In the genomic region with DNA sequence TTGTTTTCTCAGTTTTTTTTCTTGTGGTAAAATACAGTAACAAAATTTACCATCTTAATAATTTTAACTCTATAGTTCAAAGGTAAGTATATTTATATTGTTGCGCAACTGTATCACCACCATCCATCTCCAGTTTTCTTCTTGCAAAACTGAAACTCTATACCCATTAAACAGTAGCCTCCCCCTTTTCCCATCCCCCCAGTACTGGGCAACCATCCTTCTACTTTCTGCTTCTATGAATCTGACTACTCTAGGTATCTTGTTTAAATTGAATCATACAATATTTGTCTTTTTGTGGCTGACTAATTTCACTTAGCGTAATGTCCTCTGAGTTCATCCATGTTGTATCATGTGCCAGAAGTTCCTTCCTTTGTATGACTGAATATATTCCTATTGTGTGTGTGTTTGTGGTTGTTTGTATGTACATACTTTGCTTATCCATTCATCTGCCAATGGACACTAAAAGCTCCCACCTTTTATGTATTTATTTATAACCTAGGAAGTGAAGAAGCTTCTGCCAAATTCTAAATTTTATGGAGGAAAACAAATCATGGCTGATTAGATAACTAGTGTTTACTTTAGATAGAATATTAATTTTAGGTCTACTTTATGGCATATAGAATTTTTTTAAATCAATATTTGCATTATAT, we compare ENCODE assay signal across 15 cellular contexts. TPM values are rescaled to one million over a fixed set of nuclear protein-coding genes. Genes with fewer than 3 reads are reported as not detected.
DNase-seq lines count a peak whose midpoint lies in the region; ATAC-seq, FAIRE-seq and TF ChIP-seq lines count a peak whose summit lies in the region.
"Had no signal": no experiment of that assay in that cellular context is flagged by ENCODE, and none has a peak within 500 bp of the region (broad histone marks: within the 10 kb centered on the region; RNA-seq: fewer than 3 reads in every experiment).

No MANE protein-coding gene starts in this region.

- peaks cover 30% of the 10 kb centered on the region for H3K79me2 ChIP-seq in K562 (ENCODE audit: control insufficient read depth, insufficient read depth, low read length)
- peaks cover 3% of the 10 kb centered on the region for H3K79me2 ChIP-seq in HepG2 (ENCODE audit: insufficient read depth, low read length)

- H3K9ac ChIP-seq in K562 (ENCODE audit: insufficient read depth in 1 of 2, low read depth in 2 of 2, low read length in 2 of 2) (no peak overlapping the region), HepG2 (ENCODE audit: insufficient read depth, low read depth, low read length) (no peak overlapping the region)

- FAIRE-seq in K562 (lab: Jason Lieb, UNC) (no peak), HepG2 (lab: Jason Lieb, UNC) (no peak)

- H3K4me1 ChIP-seq in K562 (replicated peaks in 1 of 2; ENCODE audit: control insufficient read depth in 2 of 2, insufficient read depth in 2 of 2, low read length in 2 of 2) (no peaks in the 10 kb centered on the region), HepG2 (ENCODE audit: insufficient read depth, low read length) (peaks cover 5% of the 10 kb centered on the region; the same call in 1 of the 2 replicates), vagina (no peaks in the 10 kb centered on the region)

- H2AFZ ChIP-seq in K562 (ENCODE audit: low read depth, low read length) = no peak overlapping the region
- no peak overlapping the region for H2AFZ ChIP-seq in HepG2 (ENCODE audit: low read length)

- TF ChIP-seq EP300 in K562 (IDR thresholded peaks at IDR 0.05; ENCODE audit: low read length) = no peak
- TF ChIP-seq EP300 in HepG2 (IDR thresholded peaks at IDR 0.05; ENCODE audit: low read depth in 2 of 2, low read length in 2 of 2) = no peak
- no peak for TF ChIP-seq EP300 in HepG2 (CRISPR knock-in tag; IDR thresholded peaks at IDR 0.05; ENCODE audit: borderline replicate concordance)

- no peak overlapping the region for H3K4me2 ChIP-seq in K562 (ENCODE audit: insufficient read depth, low read length)
- H3K4me2 ChIP-seq in HepG2 (ENCODE audit: low read depth, low read length) = no peak overlapping the region

- CTCF ChIA-PET in K562 (lab: Yijun Ruan, JAX; ENCODE audit: low intra/inter-chr PET ratio) (no interaction called here), HepG2 (lab: Yijun Ruan, JAX; ENCODE audit: low intra/inter-chr PET ratio, low total read pairs) (no interaction called here)

- H3K4me3 ChIP-seq in LNCaP clone FGC (ENCODE audit: low read depth, low read length) (no peak overlapping the region), K562 (no peak overlapping the region), HepG2 (replicated peaks in 1 of 3; ENCODE audit: insufficient read depth in 1 of 3, low read depth in 2 of 3, low read length in 3 of 3) (no peak overlapping the region), vagina (no peak overlapping the region)

- POLR2A ChIA-PET in K562 (lab: Yijun Ruan, JAX) (no interaction called here), HepG2 (lab: Yijun Ruan, JAX) (interaction anchor here (1.0 kb wide), 1 partner anchor 10 kb away, joined by 3 read pairs; a partner anchor contains a TSS)

- DNase-seq in NCI-H1092 treated with DMSO at 0.1 percent for 48 hours (lab: John Stamatoyannopoulos, UW) = peak; percentile 4
- no peak for DNase-seq in NCI-H1092 (lab: John Stamatoyannopoulos, UW)
- DNase-seq in LNCaP clone FGC (ENCODE audit: low read depth) = peak; percentile 98
- no peak for DNase-seq in K562 (ENCODE audit: extremely low read depth in 1 of 4, low spot score in 3 of 4)
- DNase-seq in HepG2 (ENCODE audit: low spot score) = peak; percentile 4
- no peak for DNase-seq in NCI-H2171 treated with DMSO at 0.1 percent for 48 hours (lab: John Stamatoyannopoulos, UW)
- DNase-seq in vagina (ENCODE audit: extremely low spot score in 2 of 2) = no peak
- no peak for DNase-seq in NCI-H2227 (lab: John Stamatoyannopoulos, UW; ENCODE audit: unreplicated experiment)
- DNase-seq: activated CD4-positive, alpha-beta memory T cell treated with anti-CD3 and anti-CD28 coated beads for 36 hours; amniotic stem cell; CD4-positive, alpha-beta T cell; NCI-H1694; NCI-H526; stimulated activated naive CD4-positive, alpha-beta T cell; trophoblast cell had no signal

- 100% methylated on average over 2 of the region's 2 CpGs for WGBS in K562 (ENCODE audit: insufficient coverage, low coverage, missing lambda C conversion rate)
- 100% methylated on average over 2 of the region's 2 CpGs for WGBS in HepG2 (ENCODE audit: low lambda C conversion rate)

- H3K9me1 ChIP-seq in K562 (ENCODE audit: control insufficient read depth, insufficient read depth, low read length) = no peaks in the 10 kb centered on the region

- TF ChIP-seq CTCF in LNCaP clone FGC (IDR thresholded peaks at IDR 0.05; ENCODE audit: control insufficient read depth, extremely low read depth, insufficient read depth) (no peak), K562 (IDR thresholded peaks at IDR 0.05 in 2 of 3, conservative IDR thresholded peaks at IDR 0.05 in 1 of 3; ENCODE audit: insufficient read depth in 2 of 3, low read depth in 1 of 3, low read length in 3 of 3) (no peak), HepG2 (CRISPR knock-in tag; IDR thresholded peaks at IDR 0.05) (no peak), vagina (IDR thresholded peaks at IDR 0.05) (no peak)

- no peaks in the 10 kb centered on the region for H4K20me1 ChIP-seq in K562 (replicated peaks; ENCODE audit: control insufficient read depth, insufficient read depth, low read length)
- no peaks in the 10 kb centered on the region for H4K20me1 ChIP-seq in HepG2 (ENCODE audit: insufficient read depth, low read length)

- TF ChIP-seq POLR2A in K562 (conservative IDR thresholded peaks at IDR 0.05) = no peak
- no peak for TF ChIP-seq POLR2A in HepG2 (IDR thresholded peaks at IDR 0.05; ENCODE audit: insufficient read depth in 1 of 2, low read depth in 2 of 2, low read length in 2 of 2)
- no peak for TF ChIP-seq POLR2A in vagina (IDR thresholded peaks at IDR 0.05)

- in situ Hi-C loops in K562 (cut with MboI) = no loop called here
- in situ Hi-C loops in HepG2 (cut with HindIII; ENCODE audit: extremely low pct_ligation_motif_present, low pct_unique_long_range_greater_than_20kb) = no loop called here

- TF ChIP-seq RAD21 in K562 (CRISPR knock-in tag; conservative IDR thresholded peaks at IDR 0.05 in 1 of 2, IDR thresholded peaks at IDR 0.05 in 1 of 2) (no peak), HepG2 (CRISPR knock-in tag; IDR thresholded peaks at IDR 0.05) (no peak)

- intact Hi-C loops in K562 (cut with micrococcal nuclease) = no loop called here
- intact Hi-C loops in HepG2 (cut with micrococcal nuclease; ENCODE audit: unreplicated experiment) = no loop called here
- intact Hi-C loops in vagina (cut with DNase I) = no loop called here

- no peak for ATAC-seq in K562
- no peak for ATAC-seq in HepG2

- BruUV-seq in K562 (replicated peaks; lab: Mats Ljungman, UMichigan) (no TSS peak), HepG2 (replicated peaks; lab: Mats Ljungman, UMichigan) (no TSS peak)

- H3K9me3 ChIP-seq in K562 (replicated peaks; ENCODE audit: control insufficient read depth, insufficient read depth, low read depth, low read length) (no peaks in the 10 kb centered on the region), HepG2 (ENCODE audit: low read length) (no peaks in the 10 kb centered on the region), vagina (no peaks in the 10 kb centered on the region)

- H3K27ac ChIP-seq in K562 (ENCODE audit: extremely low read depth, low read depth, low read length) (no peak overlapping the region), HepG2 (ENCODE audit: extremely low read length, insufficient read depth, low read length) (no peak overlapping the region), vagina (no peak overlapping the region)

- H3K27me3 ChIP-seq in K562 (ENCODE audit: control insufficient read depth in 2 of 2, insufficient read depth in 2 of 2, low read length in 2 of 2) (no peaks in the 10 kb centered on the region), HepG2 (ENCODE audit: control insufficient read depth in 1 of 2, insufficient read depth in 2 of 2, low read length in 2 of 2) (no peaks in the 10 kb centered on the region), vagina (no peaks in the 10 kb centered on the region)

- H3K36me3 ChIP-seq in K562 (ENCODE audit: control insufficient read depth, insufficient read depth, low read length) (peaks cover 31% of the 10 kb centered on the region; the same call in 2 of the 3 replicates), HepG2 (replicated peaks in 1 of 2; ENCODE audit: control insufficient read depth in 1 of 2, insufficient read depth in 2 of 2, low read length in 2 of 2) (peaks cover 2 to 9% of the 10 kb centered on the region in 2 experiments; a peak in 4 of 5 replicates), vagina (no peaks in the 10 kb centered on the region)

RNA-seq across cellular contexts. Expression of a gene that starts 10.0 kb away (rescaled TPM):
- 18.4 and 36.0 TPM in 2 replicates for total RNA-seq in K562 (2011; cell fraction: chromatin; rRNA removed; ENCODE audit: low replicate concordance)
- 9.3 and 9.5 TPM in 2 replicates for total RNA-seq in K562 (2011; cell fraction: nucleolus; rRNA removed)
- 17.0 and 26.9 TPM in 2 replicates for total RNA-seq in K562 (2011; cell fraction: nucleoplasm; rRNA removed)
- total RNA-seq in K562 (2014; rRNA removed) = 7.8 and 11.0 TPM in 2 replicates
- total RNA-seq in K562 (2014; rRNA removed; fragmentation: Illumina TruSeq; extraction: Trizol) = 20.3 and 23.6 TPM in 2 replicates
- 21.8 and 25.0 TPM in 2 replicates for total RNA-seq in K562 (2015; rRNA removed; fragmentation: Illumina TruSeq; extraction: Trizol)
- 17.7 and 19.1 TPM in 2 replicates for total RNA-seq in K562 (2021)
- 12.6 and 16.0 TPM in 2 replicates for polyA plus RNA-seq in K562 (2011; rRNA removed)
- polyA plus RNA-seq in K562 (2011; cell fraction: cytosol; rRNA removed) = 3.1 and 5.1 TPM in 2 replicates
- polyA plus RNA-seq in K562 (2011; cell fraction: nucleus; rRNA removed) = 9.5 and 10.7 TPM in 2 replicates
- 9.3 and 11.6 TPM in 2 replicates for polyA plus RNA-seq in K562 (2012)
- 17.7 and 22.6 TPM in 2 replicates for polyA plus RNA-seq in K562 (2014; fragmentation: Illumina TruSeq; extraction: Trizol)
- polyA plus RNA-seq in K562 (2014; fragmentation: Nextera tagmentation; extraction: Ambion mirVana) = 1 to 10 TPM; 6.1 to 6.9 TPM
- polyA plus RNA-seq in K562 (2014; rRNA removed) = 10.9 and 14.4 TPM in 2 replicates
- polyA minus RNA-seq in K562 (2011; rRNA and poly(A)+ RNA removed) = 18.0 and 22.9 TPM in 2 replicates
- polyA minus RNA-seq in K562 (2011; cell fraction: cytosol; rRNA and poly(A)+ RNA removed) = 8.8 and 16.7 TPM in 2 replicates
- 11.8 and 18.7 TPM in 2 replicates for polyA minus RNA-seq in K562 (2011; cell fraction: nucleus; rRNA and poly(A)+ RNA removed)
- total RNA-seq in HepG2 (2016; rRNA removed; fragmentation: Illumina TruSeq; extraction: Trizol) = 16.3 and 17.8 TPM in 2 replicates
- total RNA-seq in HepG2 (2016; cell fraction: cytosol; rRNA removed; fragmentation: Illumina TruSeq; extraction: Trizol; ENCODE audit: low read depth) = 8.2 and 11.5 TPM in 2 replicates
- 14.5 and 20.1 TPM in 2 replicates for total RNA-seq in HepG2 (2016; cell fraction: insoluble cytoplasmic fraction; rRNA removed; fragmentation: Illumina TruSeq; extraction: Trizol)
- 7.1 and 8.6 TPM in 2 replicates for total RNA-seq in HepG2 (2016; cell fraction: membrane; rRNA removed; fragmentation: Illumina TruSeq; extraction: Trizol)
- 9.7 and 16.2 TPM in 2 replicates for total RNA-seq in HepG2 (2016; cell fraction: nucleus; rRNA removed; fragmentation: Illumina TruSeq; extraction: Trizol)
- polyA plus RNA-seq in HepG2 (2011; rRNA removed) = 4.9 and 5.5 TPM in 2 replicates
- 1.7 and 2.5 TPM in 2 replicates for polyA plus RNA-seq in HepG2 (2011; cell fraction: cytosol; rRNA removed)
- polyA plus RNA-seq in HepG2 (2011; cell fraction: nucleus; rRNA removed) = 3.1 and 5.2 TPM in 2 replicates
- polyA plus RNA-seq in HepG2 (2012) = 7.3 and 7.8 TPM in 2 replicates
- polyA plus RNA-seq in HepG2 (2016; cell fraction: cytosol; fragmentation: Illumina TruSeq; extraction: Trizol; ENCODE audit: low read depth) = 0.51 and 0.75 TPM in 2 replicates
- 10.6 and 11.7 TPM in 2 replicates for polyA plus RNA-seq in HepG2 (2016; cell fraction: insoluble cytoplasmic fraction; fragmentation: Illumina TruSeq; extraction: Trizol; ENCODE audit: low read depth)
- polyA plus RNA-seq in HepG2 (2016; cell fraction: membrane; fragmentation: Illumina TruSeq; extraction: Trizol; ENCODE audit: low read depth) = 1.5 TPM in 2 replicates
- 18.6 and 20.3 TPM in 2 replicates for polyA plus RNA-seq in HepG2 (2016; cell fraction: nucleus; fragmentation: Illumina TruSeq; extraction: Trizol; ENCODE audit: insufficient read depth, low read depth)
- 3.0 and 4.0 TPM in 2 replicates for polyA minus RNA-seq in HepG2 (2011; rRNA and poly(A)+ RNA removed; ENCODE audit: low replicate concordance)
- polyA minus RNA-seq in HepG2 (2011; cell fraction: cytosol; rRNA and poly(A)+ RNA removed) = 4.7 and 5.4 TPM in 2 replicates
- 14.9 and 18.3 TPM in 2 replicates for polyA minus RNA-seq in HepG2 (2011; cell fraction: nucleus; rRNA and poly(A)+ RNA removed)
- total RNA-seq in vagina = 8.6 TPM

RNA-seq across cellular contexts. Expression of a gene that starts 10.3 kb away (rescaled TPM):
- total RNA-seq in K562 (2011; cell fraction: chromatin; rRNA removed; ENCODE audit: low replicate concordance) = 70.1 and 143 TPM in 2 replicates
- total RNA-seq in K562 (2011; cell fraction: nucleolus; rRNA removed) = 30.9 and 40.9 TPM in 2 replicates
- 60.1 and 88.7 TPM in 2 replicates for total RNA-seq in K562 (2011; cell fraction: nucleoplasm; rRNA removed)
- 7.0 and 14.2 TPM in 2 replicates for total RNA-seq in K562 (2014; rRNA removed)
- 20.9 and 24.0 TPM in 2 replicates for total RNA-seq in K562 (2014; rRNA removed; fragmentation: Illumina TruSeq; extraction: Trizol)
- 16.5 and 18.7 TPM in 2 replicates for total RNA-seq in K562 (2015; rRNA removed; fragmentation: Illumina TruSeq; extraction: Trizol)
- total RNA-seq in K562 (2021) = 16.2 and 17.8 TPM in 2 replicates
- 24.8 and 27.2 TPM in 2 replicates for polyA plus RNA-seq in K562 (2011; rRNA removed)
- 5.3 and 11.6 TPM in 2 replicates for polyA plus RNA-seq in K562 (2011; cell fraction: cytosol; rRNA removed)
- polyA plus RNA-seq in K562 (2011; cell fraction: nucleus; rRNA removed) = 30.1 and 48.0 TPM in 2 replicates
- polyA plus RNA-seq in K562 (2012) = 7.0 and 10.0 TPM in 2 replicates
- polyA plus RNA-seq in K562 (2014; fragmentation: Illumina TruSeq; extraction: Trizol) = 11.5 and 11.9 TPM in 2 replicates
- 10 to 100 TPM; 25.2 to 25.4 TPM for polyA plus RNA-seq in K562 (2014; fragmentation: Nextera tagmentation; extraction: Ambion mirVana)
- 13.4 and 16.6 TPM in 2 replicates for polyA plus RNA-seq in K562 (2014; rRNA removed)
- polyA minus RNA-seq in K562 (2011; rRNA and poly(A)+ RNA removed) = 42.3 and 46.5 TPM in 2 replicates
- polyA minus RNA-seq in K562 (2011; cell fraction: cytosol; rRNA and poly(A)+ RNA removed) = 7.5 and 12.7 TPM in 2 replicates
- polyA minus RNA-seq in K562 (2011; cell fraction: nucleus; rRNA and poly(A)+ RNA removed) = 26.8 and 36.1 TPM in 2 replicates
- 12.3 and 25.5 TPM in 2 replicates for total RNA-seq in HepG2 (2016; rRNA removed; fragmentation: Illumina TruSeq; extraction: Trizol)
- 36.2 and 53.0 TPM in 2 replicates for total RNA-seq in HepG2 (2016; cell fraction: cytosol; rRNA removed; fragmentation: Illumina TruSeq; extraction: Trizol; ENCODE audit: low read depth)
- total RNA-seq in HepG2 (2016; cell fraction: insoluble cytoplasmic fraction; rRNA removed; fragmentation: Illumina TruSeq; extraction: Trizol) = 17.1 and 24.3 TPM in 2 replicates
- 16.4 and 20.2 TPM in 2 replicates for total RNA-seq in HepG2 (2016; cell fraction: membrane; rRNA removed; fragmentation: Illumina TruSeq; extraction: Trizol)
- total RNA-seq in HepG2 (2016; cell fraction: nucleus; rRNA removed; fragmentation: Illumina TruSeq; extraction: Trizol) = 40.1 and 45.9 TPM in 2 replicates
- polyA plus RNA-seq in HepG2 (2011; rRNA removed) = 24.8 and 26.8 TPM in 2 replicates
- 5.0 and 6.9 TPM in 2 replicates for polyA plus RNA-seq in HepG2 (2011; cell fraction: cytosol; rRNA removed)
- polyA plus RNA-seq in HepG2 (2011; cell fraction: nucleus; rRNA removed) = 46.5 and 53.4 TPM in 2 replicates
- polyA plus RNA-seq in HepG2 (2012) = 14.5 and 18.2 TPM in 2 replicates
- polyA plus RNA-seq in HepG2 (2016; cell fraction: cytosol; fragmentation: Illumina TruSeq; extraction: Trizol; ENCODE audit: low read depth) = 1.8 and 2.4 TPM in 2 replicates
- 9.0 and 9.2 TPM in 2 replicates for polyA plus RNA-seq in HepG2 (2016; cell fraction: insoluble cytoplasmic fraction; fragmentation: Illumina TruSeq; extraction: Trizol; ENCODE audit: low read depth)
- 2.5 and 2.6 TPM in 2 replicates for polyA plus RNA-seq in HepG2 (2016; cell fraction: membrane; fragmentation: Illumina TruSeq; extraction: Trizol; ENCODE audit: low read depth)
- 49.8 and 56.3 TPM in 2 replicates for polyA plus RNA-seq in HepG2 (2016; cell fraction: nucleus; fragmentation: Illumina TruSeq; extraction: Trizol; ENCODE audit: insufficient read depth, low read depth)
- polyA minus RNA-seq in HepG2 (2011; rRNA and poly(A)+ RNA removed; ENCODE audit: low replicate concordance) = 10.4 and 14.3 TPM in 2 replicates
- polyA minus RNA-seq in HepG2 (2011; cell fraction: cytosol; rRNA and poly(A)+ RNA removed) = 11.1 and 11.3 TPM in 2 replicates
- 79.4 TPM in 2 replicates for polyA minus RNA-seq in HepG2 (2011; cell fraction: nucleus; rRNA and poly(A)+ RNA removed)
- total RNA-seq in vagina = 38.8 TPM

Comparison
In these comparisons a context has a peak if more than half of its experiments do, and no peak if none do; other contexts are left out.
1. DNase-seq: peak in NCI-H1092 treated with DMSO at 0.1 percent for 48 hours (single experiment), LNCaP clone FGC (single experiment) and HepG2 (single experiment); none in NCI-H1092 (single experiment), K562 (0 of 4), NCI-H2171 treated with DMSO at 0.1 percent for 48 hours (single experiment), vagina (0 of 2) and NCI-H2227 (single experiment).